In the genomic region with DNA sequence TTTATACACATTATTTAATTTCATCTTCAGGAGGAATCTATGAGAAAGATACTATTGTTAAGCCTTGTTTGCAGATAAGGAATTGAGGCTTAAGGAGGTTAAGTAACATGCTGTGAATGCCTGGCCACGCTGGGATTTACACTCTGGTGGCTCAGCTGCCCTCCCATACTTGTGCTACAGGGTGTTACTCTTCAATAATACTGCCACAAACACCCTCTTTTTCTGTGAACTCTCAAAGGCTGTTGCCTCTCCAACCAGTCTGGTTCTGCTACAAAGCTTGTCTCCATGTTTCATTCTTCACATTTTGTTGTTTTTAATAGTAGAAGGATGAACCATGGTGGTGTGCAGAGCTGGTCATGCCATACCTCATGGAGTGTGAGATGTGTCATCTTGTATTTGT, we compare ENCODE assay signal across 18 cellular contexts.
DNase-seq lines count a peak whose midpoint lies in the region; ATAC-seq and TF ChIP-seq lines count a peak whose summit lies in the region.
"Had no signal": no experiment of that assay in that cellular context is flagged by ENCODE, and none has a peak within 500 bp of the region (broad histone marks: within the 10 kb centered on the region; RNA-seq: fewer than 3 reads in every experiment).

No MANE protein-coding gene starts in this region.

- H3K36me3 ChIP-seq in vagina, result no peaks in the 10 kb centered on the region
- H3K36me3 ChIP-seq: Peyer's patch had no signal

- peaks cover 100% of the 10 kb centered on the region for H3K4me1 Mint-ChIP-seq in activated T-cell treated with anti-CD3 and anti-CD28 coated beads, Interleukin-2, amount 50 U/mL, for 72 hours (ENCODE audit: low read depth)
- H3K4me1 Mint-ChIP-seq in T-cell, result peaks cover 98 to 100% (median 99%) of the 10 kb centered on the region in 3 donors
- peaks cover 98% of the 10 kb centered on the region for H3K4me1 Mint-ChIP-seq in central memory CD8-positive, alpha-beta T cell
- peaks cover 65 to 98% of the 10 kb centered on the region in 2 donors for H3K4me1 Mint-ChIP-seq in stimulated activated naive B cell treated with anti-CD40 and anti-IgM and Interleukin-4, amounts not matched to agents 10 μg/mL and 1 μg/mL and 100 μg/mL, for 72 hours

- H3K4me3 Mint-ChIP-seq in activated T-cell treated with anti-CD3 and anti-CD28 coated beads, Interleukin-2, amount 50 U/mL, for 72 hours, result peak overlapping the region; percentile 78 to 81
- H3K4me3 Mint-ChIP-seq in T-cell, result peak overlapping the region in 2 of 3 donors; percentile 72 to 100
- peak overlapping the region; percentile 98 for H3K4me3 Mint-ChIP-seq in central memory CD8-positive, alpha-beta T cell
- no peak overlapping the region for H3K4me3 Mint-ChIP-seq in stimulated activated naive B cell treated with anti-CD40 and anti-IgM and Interleukin-4, amounts not matched to agents 10 μg/mL and 1 μg/mL and 100 μg/mL, for 72 hours
- H3K4me3 Mint-ChIP-seq: nephron progenitor cell had no signal

- no peak overlapping the region for H3K4me3 ChIP-seq in vagina
- H3K4me3 ChIP-seq: Peyer's patch had no signal

- peak overlapping the region; percentile 97 for H3K27ac Mint-ChIP-seq in activated T-cell treated with anti-CD3 and anti-CD28 coated beads, Interleukin-2, amount 50 U/mL, for 72 hours
- H3K27ac Mint-ChIP-seq in T-cell, result peak overlapping the region; percentile 94 to 98
- H3K27ac Mint-ChIP-seq in central memory CD8-positive, alpha-beta T cell (ENCODE audit: low read depth), result peak overlapping the region; percentile 99
- H3K27ac Mint-ChIP-seq in stimulated activated naive B cell treated with anti-CD40 and anti-IgM and Interleukin-4, amounts not matched to agents 10 μg/mL and 1 μg/mL and 100 μg/mL, for 72 hours, result peak overlapping the region; percentile 79

- no peak for TF ChIP-seq CTCF in vagina (IDR thresholded peaks at IDR 0.05)

- H3K9me3 Mint-ChIP-seq in activated T-cell treated with anti-CD3 and anti-CD28 coated beads, Interleukin-2, amount 50 U/mL, for 72 hours, result no peaks in the 10 kb centered on the region
- H3K9me3 Mint-ChIP-seq in T-cell, result no peaks in the 10 kb centered on the region
- peaks cover 5% of the 10 kb centered on the region for H3K9me3 Mint-ChIP-seq in central memory CD8-positive, alpha-beta T cell
- no peaks in the 10 kb centered on the region for H3K9me3 Mint-ChIP-seq in stimulated activated naive B cell treated with anti-CD40 and anti-IgM and Interleukin-4, amounts not matched to agents 10 μg/mL and 1 μg/mL and 100 μg/mL, for 72 hours
- H3K9me3 Mint-ChIP-seq: nephron progenitor cell had no signal

- no peaks in the 10 kb centered on the region for H3K27me3 ChIP-seq in vagina
- H3K27me3 ChIP-seq: Peyer's patch had no signal

- no peak overlapping the region for H3K27ac ChIP-seq in vagina

- H3K27me3 Mint-ChIP-seq in activated T-cell treated with anti-CD3 and anti-CD28 coated beads, Interleukin-2, amount 50 U/mL, for 72 hours (ENCODE audit: low read depth), result no peaks in the 10 kb centered on the region
- peaks cover 0 to 2% of the 10 kb centered on the region in 2 donors for H3K27me3 Mint-ChIP-seq in T-cell
- no peaks in the 10 kb centered on the region for H3K27me3 Mint-ChIP-seq in central memory CD8-positive, alpha-beta T cell
- no peaks in the 10 kb centered on the region for H3K27me3 Mint-ChIP-seq in stimulated activated naive B cell treated with anti-CD40 and anti-IgM and Interleukin-4, amounts not matched to agents 10 μg/mL and 1 μg/mL and 100 μg/mL, for 72 hours

- peaks cover 3 to 11% of the 10 kb centered on the region in 2 donors for H3K36me3 Mint-ChIP-seq in activated T-cell treated with anti-CD3 and anti-CD28 coated beads, Interleukin-2, amount 50 U/mL, for 72 hours (ENCODE audit: insufficient read depth in 2 of 2)
- H3K36me3 Mint-ChIP-seq in T-cell, result peaks cover 63% of the 10 kb centered on the region
- peaks cover 35% of the 10 kb centered on the region for H3K36me3 Mint-ChIP-seq in central memory CD8-positive, alpha-beta T cell (ENCODE audit: insufficient read depth)
- peaks cover 12 to 50% of the 10 kb centered on the region in 2 donors for H3K36me3 Mint-ChIP-seq in stimulated activated naive B cell treated with anti-CD40 and anti-IgM and Interleukin-4, amounts not matched to agents 10 μg/mL and 1 μg/mL and 100 μg/mL, for 72 hours

- ATAC-seq in activated T-cell treated with anti-CD3 and anti-CD28 coated beads, Interleukin-2, amount 50 U/mL, for 72 hours (replicated peaks in 1 of 2), result no peak
- no peak for ATAC-seq in T-cell (replicated peaks in 1 of 4)
- ATAC-seq in central memory CD8-positive, alpha-beta T cell (replicated peaks; ENCODE audit: extremely low read depth, poor library complexity, severe bottlenecking), result no peak
- ATAC-seq in stimulated activated naive B cell treated with anti-CD40 and anti-IgM and Interleukin-4, amounts not matched to agents 10 μg/mL and 1 μg/mL and 100 μg/mL, for 72 hours (replicated peaks), result no peak
- no peak for ATAC-seq in Right ventricle myocardium superior (ENCODE audit: poor library complexity)
- no peak for ATAC-seq in HG03457 (IDR thresholded peaks at IDR 0.05; ENCODE audit: unreplicated experiment)
- ATAC-seq: activated CD4-positive, CD25-positive, alpha-beta regulatory T cell treated with anti-CD3 and anti-CD28 coated beads, Interleukin-2, amount 50 U/mL, for 24 hours; HCT116 had no signal

- DNase-seq in activated T-cell treated with anti-CD3 and anti-CD28 coated beads, Interleukin-2, amount 50 U/mL, for 72 hours, result no peak
- DNase-seq in activated T-cell treated with anti-CD3 and anti-CD28 coated beads for 4 hours (no peak), T-cell (no peak), Right ventricle myocardium superior (no peak), vagina (ENCODE audit: extremely low spot score in 2 of 2) (no peak)
- no peak for DNase-seq in central memory CD8-positive, alpha-beta T cell (ENCODE audit: low spot score in 2 of 2)
- DNase-seq in stimulated activated naive B cell treated with anti-CD40 and anti-IgM and Interleukin-4, amounts not matched to agents 10 μg/mL and 1 μg/mL and 100 μg/mL, for 72 hours, result no peak
- DNase-seq: foreskin melanocyte; hypothalamus; NCI-H187; NCI-H345; nephron progenitor cell; Peyer's patch; stimulated activated CD4-positive, alpha-beta T cell treated with anti-CD3 and anti-CD28 coated beads, Interleukin-4, amount 100 ng/mL, for 1 hour; substantia nigra had no signal

- intact Hi-C loops in Right ventricle myocardium superior (cut with DNase I), result no loop called here
- intact Hi-C loops in vagina (cut with DNase I), result loop anchor here (10.0 kb wide), 1 partner anchor 46 kb away; no protein-coding TSS in a partner anchor

- H3K4me1 ChIP-seq in vagina, result peaks cover 37% of the 10 kb centered on the region

- TF ChIP-seq POLR2A in vagina (IDR thresholded peaks at IDR 0.05), result no peak

- no peaks in the 10 kb centered on the region for H3K9me3 ChIP-seq in vagina
- H3K9me3 ChIP-seq: Peyer's patch had no signal

- CTCF ChIA-PET in T-cell (lab: Charles Lee), result interaction anchor here in 1 of 2 donors (1.6 kb wide), 1 partner anchor 36 kb away, joined by 3 read pairs; no protein-coding TSS in a partner anchor

- POLR2A ChIA-PET in T-cell (lab: Charles Lee), result no interaction called here

Comparison
In these comparisons a context has a peak if more than half of its experiments do, and no peak if none do; other contexts are left out.
1. H3K4me3 Mint-ChIP-seq: peak in activated T-cell treated with anti-CD3 and anti-CD28 coated beads, Interleukin-2, amount 50 U/mL, for 72 hours (2 of 2), T-cell (2 of 3) and central memory CD8-positive, alpha-beta T cell (single experiment); none in stimulated activated naive B cell treated with anti-CD40 and anti-IgM and Interleukin-4, amounts not matched to agents 10 μg/mL and 1 μg/mL and 100 μg/mL, for 72 hours (0 of 2).
2. Peak in every context shown above with its lines, with median percentiles within 50 percentile points of each other: H3K27ac Mint-ChIP-seq.